Comparison of ENCODE assay signal across 8 cellular contexts in genomic region chr1:19554090-19554489, GRCh38.
"Had no signal": no experiment of that assay in that cellular context is flagged by ENCODE, and none has a peak within 500 bp of the region (broad histone marks: within the 10 kb centered on the region; RNA-seq: fewer than 3 reads in every experiment).

No MANE protein-coding gene starts in this region.

- ATAC-seq: GM12878 had no signal

- DNase-seq: GDM1, GF-D8 had no signal

- H3K4me3 ChIP-seq: GM12878 had no signal

- FAIRE-seq: G401.6, GM12878, GM12891, GM12892, GM18507, GM19239 had no signal
